Comparison of ENCODE assay signal across 8 cellular contexts in the genomic region with DNA sequence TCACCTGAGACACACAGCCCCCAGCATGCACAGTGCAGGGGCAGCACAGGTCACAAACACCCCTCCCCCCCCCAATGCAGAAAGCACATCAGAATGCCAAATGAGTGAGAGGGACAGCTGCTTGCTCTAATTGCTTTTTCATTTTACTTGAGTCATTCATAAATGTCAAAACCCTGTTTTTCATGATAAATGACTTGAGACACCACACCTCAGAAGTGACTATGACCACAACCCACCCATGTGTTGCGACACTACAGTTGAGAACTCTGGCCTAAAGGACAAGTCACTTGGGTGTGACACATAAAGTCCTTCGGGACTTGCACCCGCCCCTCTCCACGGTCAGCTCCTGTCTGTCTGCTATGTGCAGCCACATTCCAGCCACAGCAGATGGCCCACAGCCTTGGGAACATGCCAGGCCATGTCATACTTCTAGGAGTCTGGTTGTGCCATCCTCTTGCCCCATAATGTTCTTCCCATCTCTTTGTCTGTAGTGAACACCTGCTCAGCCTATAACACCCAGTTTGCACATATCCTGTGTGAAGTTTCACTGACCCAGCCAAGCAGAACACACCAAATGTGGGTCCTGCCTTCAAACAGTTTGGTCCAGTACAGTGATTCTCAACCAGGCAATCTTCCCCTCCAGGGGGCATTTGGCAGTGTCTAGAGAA. TPM values are rescaled to one million over a fixed set of nuclear protein-coding genes. Genes with fewer than 3 reads are reported as not detected.
A peak's percentile ranks its signal among the peaks of the same experiment; 100 is the strongest.
DNase-seq lines count a peak whose midpoint lies in the region; ATAC-seq, FAIRE-seq and TF ChIP-seq lines count a peak whose summit lies in the region.

No MANE protein-coding gene starts in this region.

- H3K4ac ChIP-seq in H1 (replicated peaks; ENCODE audit: insufficient read length, low read depth, low read length): no peak overlapping the region

- 94% methylated on average over 4 of the region's 4 CpGs; no CpG with 5 or more reads in 1 of the 2 experiments for whole genome bisulfite sequencing in H1 (ENCODE audit: extremely low coverage in 1 of 2, insufficient coverage in 1 of 2, insufficient read length in 1 of 2, insufficient replicate concordance in 2 of 2, low coverage in 1 of 2, low lambda C conversion rate in 2 of 2, missing lambda C conversion rate in 1 of 2), 2 experiments

- H2AK5ac ChIP-seq in H1 (ENCODE audit: low read depth, low read length): no peak overlapping the region

- no peak overlapping the region for H4K5ac ChIP-seq in H1 (ENCODE audit: insufficient read length, low read depth, low read length)

- POLR2A ChIA-PET in H1 (lab: Charles Lee; ENCODE audit: partially characterized antibody): interaction anchor here (0.5 kb wide), 1 partner anchor 35 kb away, joined by 3 read pairs; no protein-coding TSS in a partner anchor

- no peak overlapping the region for H4K91ac ChIP-seq in H1 (replicated peaks; ENCODE audit: insufficient read length, low read length)

- H4K8ac ChIP-seq in H1 (ENCODE audit: extremely low read depth, insufficient read depth, low read length): no peak overlapping the region

- H3K27ac ChIP-seq in H1 (ENCODE audit: low read depth, low read length): 0 out of 2 replicates have a peak overlapping the region, but pooled peaks have one; percentile 7

- no peak for TF ChIP-seq EP300 in H1 (IDR thresholded peaks at IDR 0.05; ENCODE audit: borderline replicate concordance in 1 of 2, low read depth in 2 of 2, low read length in 2 of 2)

- no peak overlapping the region for H2BK15ac ChIP-seq in H1 (ENCODE audit: low read length)

- no peak overlapping the region for H2BK12ac ChIP-seq in H1 (ENCODE audit: low read depth, low read length)

- peaks cover 28% of the 10 kb centered on the region for H3K4me1 Mint-ChIP-seq in CD14-positive monocyte
- H3K4me1 Mint-ChIP-seq in progenitor cell of endocrine pancreas (ENCODE audit: low read depth): peaks cover 12% of the 10 kb centered on the region
- H3K4me1 Mint-ChIP-seq in nephron progenitor cell: peaks cover 13% of the 10 kb centered on the region

- no peak overlapping the region for H3K18ac ChIP-seq in H1 (ENCODE audit: extremely low read depth, low read length)

- H2AFZ ChIP-seq in H1 (ENCODE audit: low read length): no peak overlapping the region

- H3K4me1 ChIP-seq in H1 (replicated peaks in 1 of 4; ENCODE audit: control insufficient read depth in 3 of 4, insufficient read depth in 4 of 4, low read length in 3 of 4): peaks cover 2 to 5% (median 4%) of the 10 kb centered on the region in 4 experiments; a peak in 6 of 7 replicates

- H3K4me3 Mint-ChIP-seq in CD14-positive monocyte (peak overlapping the region; percentile 13 to 72), progenitor cell of endocrine pancreas (ENCODE audit: low read depth) (no peak overlapping the region), nephron progenitor cell (no peak overlapping the region)

- no peaks in the 10 kb centered on the region for H4K20me1 ChIP-seq in H1 (replicated peaks in 1 of 2; ENCODE audit: control insufficient read depth in 1 of 2, insufficient read depth in 2 of 2, low read length in 2 of 2)

- H3K27me3 ChIP-seq in H1 (replicated peaks in 1 of 4; ENCODE audit: control insufficient read depth in 3 of 4, extremely low read depth in 1 of 4, insufficient read depth in 3 of 4, low read length in 3 of 4): no peaks in the 10 kb centered on the region

- no peaks in the 10 kb centered on the region for H3K79me2 ChIP-seq in H1 (ENCODE audit: control insufficient read depth in 1 of 2, insufficient read depth in 2 of 2, low read length in 2 of 2)

- no peak overlapping the region for H3K56ac ChIP-seq in H1 (replicated peaks; ENCODE audit: insufficient read length, low read depth, low read length)

- no peak overlapping the region for H3K9ac ChIP-seq in H1 (replicated peaks in 1 of 4; ENCODE audit: extremely low read depth in 1 of 4, low read depth in 3 of 4, low read length in 3 of 4)

- no peak overlapping the region for H2BK120ac ChIP-seq in H1 (replicated peaks; ENCODE audit: low read depth, low read length)

- no peaks in the 10 kb centered on the region for H3K27me3 Mint-ChIP-seq in CD14-positive monocyte (ENCODE audit: low read depth in 3 of 3)
- H3K27me3 Mint-ChIP-seq in progenitor cell of endocrine pancreas: no peaks in the 10 kb centered on the region
- no peaks in the 10 kb centered on the region for H3K27me3 Mint-ChIP-seq in nephron progenitor cell (ENCODE audit: low read depth, poor library complexity)

- peaks cover 3 to 7% of the 10 kb centered on the region in 2 donors for H3K36me3 Mint-ChIP-seq in CD14-positive monocyte
- peaks cover 1% of the 10 kb centered on the region for H3K36me3 Mint-ChIP-seq in progenitor cell of endocrine pancreas (ENCODE audit: insufficient read depth)
- H3K36me3 Mint-ChIP-seq in nephron progenitor cell (ENCODE audit: low read depth): peaks cover 22% of the 10 kb centered on the region

- H2BK20ac ChIP-seq in H1 (ENCODE audit: low read length): no peak overlapping the region

- no peaks in the 10 kb centered on the region for H3K23me2 ChIP-seq in H1 (ENCODE audit: low read depth, low read length)

- no peak overlapping the region for H3K23ac ChIP-seq in H1 (ENCODE audit: insufficient read length)

- no peak overlapping the region for H3K14ac ChIP-seq in H1 (ENCODE audit: insufficient read length)

- no peak for TF ChIP-seq CTCF in CD14-positive monocyte (IDR thresholded peaks at IDR 0.05)
- TF ChIP-seq CTCF in H1 (IDR thresholded peaks at IDR 0.05; ENCODE audit: control extremely low read depth in 1 of 3, insufficient read depth in 1 of 3, low read depth in 1 of 3, low read length in 3 of 3): no peak
- no peak for TF ChIP-seq CTCF in progenitor cell of endocrine pancreas (IDR thresholded peaks at IDR 0.05; ENCODE audit: unreplicated experiment)
- TF ChIP-seq CTCF in nephron progenitor cell (IDR thresholded peaks at IDR 0.05): no peak

- no peak overlapping the region for H3K4me2 ChIP-seq in H1 (ENCODE audit: insufficient read depth in 1 of 2, low read depth in 2 of 2, low read length in 2 of 2)

- no peaks in the 10 kb centered on the region for H3K79me1 ChIP-seq in H1 (ENCODE audit: low read depth, low read length)

- H3K27ac Mint-ChIP-seq in CD14-positive monocyte (peak overlapping the region; percentile 93 to 99 (median 96)), progenitor cell of endocrine pancreas (peak overlapping the region; percentile 32), nephron progenitor cell (no peak overlapping the region)

- no peak for TF ChIP-seq RAD21 in H1 (IDR thresholded peaks at IDR 0.05 in 1 of 2, conservative IDR thresholded peaks at IDR 0.05 in 1 of 2; ENCODE audit: low read depth in 2 of 2, low read length in 2 of 2)

- DNase-seq in CD14-positive monocyte (ENCODE audit: low spot score) (peak; percentile 96), NCI-H69 (lab: John Stamatoyannopoulos, UW) (peak; percentile 93), H1 (ENCODE audit: low read depth in 1 of 2, low spot score in 2 of 2) (peak in 1 of 2 experiments; percentile 28), progenitor cell of endocrine pancreas (ENCODE audit: low spot score, unreplicated experiment) (no peak), nephron progenitor cell (no peak), hippocampal formation (lab: John Stamatoyannopoulos, UW) (no peak)

- no peaks in the 10 kb centered on the region for H3K9me3 ChIP-seq in H1 (ENCODE audit: insufficient read depth in 2 of 2, low read depth in 1 of 2, low read length in 1 of 2)

- ATAC-seq in GM19025 (IDR thresholded peaks at IDR 0.05; ENCODE audit: low read depth, unreplicated experiment): peak; percentile 90
- ATAC-seq in HG03060 (IDR thresholded peaks at IDR 0.05; ENCODE audit: low read depth, unreplicated experiment): peak; percentile 79

- CTCF ChIA-PET in H1 (lab: Charles Lee; ENCODE audit: partially characterized antibody): interaction anchor here (0.6 to 1.1 kb wide), 2 partner anchors 82 to 417 kb away, joined by 3 to 4 read pairs; no protein-coding TSS in a partner anchor

- intact Hi-C loops in CD14-positive monocyte (cut with micrococcal nuclease): loop anchor here (10.0 kb wide), 2 partner anchors 168 to 188 kb away; no protein-coding TSS in a partner anchor

- H3K9me3 Mint-ChIP-seq in CD14-positive monocyte (peaks cover 0 to 6% (median 0%) of the 10 kb centered on the region in 7 donors), progenitor cell of endocrine pancreas (ENCODE audit: low read depth) (no peaks in the 10 kb centered on the region), nephron progenitor cell (peaks cover 18% of the 10 kb centered on the region)

- H3K36me3 ChIP-seq in H1 (ENCODE audit: control insufficient read depth in 2 of 4, insufficient read depth in 4 of 4, low read length in 3 of 4): no peaks in the 10 kb centered on the region

- no peak overlapping the region for H3K4me3 ChIP-seq in H1 (ENCODE audit: extremely low read depth in 1 of 4, insufficient read depth in 2 of 4, low read depth in 3 of 4, low read length in 4 of 4)

- no peak for FAIRE-seq in H1 (lab: Jason Lieb, UNC)

- H2BK5ac ChIP-seq in H1 (ENCODE audit: low read depth, low read length): no peak overlapping the region

- no peak for TF ChIP-seq POLR2A in H1 (IDR thresholded peaks at IDR 0.05; ENCODE audit: control extremely low read depth in 1 of 2, low read depth in 2 of 2, low read length in 2 of 2)

TF ChIP-seq in H1, 55 proteins besides CTCF, POLR2A, EP300 and RAD21 (continues in another document):
- TF ChIP-seq POLR2AphosphoS5 (IDR thresholded peaks at IDR 0.05; ENCODE audit: low read depth, low read length) (no peak), CBX5 (IDR thresholded peaks at IDR 0.05; ENCODE audit: low read depth, low read length) (no peak)
- TF ChIP-seq, protein P1, sequence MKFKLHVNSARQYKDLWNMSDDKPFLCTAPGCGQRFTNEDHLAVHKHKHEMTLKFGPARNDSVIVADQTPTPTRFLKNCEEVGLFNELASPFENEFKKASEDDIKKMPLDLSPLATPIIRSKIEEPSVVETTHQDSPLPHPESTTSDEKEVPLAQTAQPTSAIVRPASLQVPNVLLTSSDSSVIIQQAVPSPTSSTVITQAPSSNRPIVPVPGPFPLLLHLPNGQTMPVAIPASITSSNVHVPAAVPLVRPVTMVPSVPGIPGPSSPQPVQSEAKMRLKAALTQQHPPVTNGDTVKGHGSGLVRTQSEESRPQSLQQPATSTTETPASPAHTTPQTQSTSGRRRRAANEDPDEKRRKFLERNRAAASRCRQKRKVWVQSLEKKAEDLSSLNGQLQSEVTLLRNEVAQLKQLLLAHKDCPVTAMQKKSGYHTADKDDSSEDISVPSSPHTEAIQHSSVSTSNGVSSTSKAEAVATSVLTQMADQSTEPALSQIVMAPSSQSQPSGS (IDR thresholded peaks at IDR 0.05; ENCODE audit: low read length): no peak

RNA-seq across cellular contexts. Expression of gene RIOK3, which starts 30.2 kb away (rescaled TPM):
- polyA plus RNA-seq in CD14-positive monocyte: 10 to 100 TPM; 50.9 to 62.2 TPM
- total RNA-seq in H1 (2021; fragmentation: NEBNext Ultra II Directional; extraction: Animal tissue kit (Norgen Biotek cat#: 25700)): 17.6 and 24.3 TPM in 2 replicates
- 5.8 and 7.5 TPM in 2 replicates for polyA plus RNA-seq in H1 (2011; rRNA removed)
- polyA plus RNA-seq in H1 (2011; cell fraction: cytosol; rRNA removed): 9.9 TPM
- 10.9 TPM for polyA plus RNA-seq in H1 (2011; cell fraction: nucleus; rRNA removed)
- 14.3 to 27.4 TPM (median 16.7 TPM) in 4 replicates for polyA plus RNA-seq in H1 (2012, experiment 1 of 2)
- 1.3 TPM for polyA plus RNA-seq in H1 (2012, experiment 2 of 2)
- polyA plus RNA-seq in H1 (2013, experiment 1 of 2): 14.3 TPM
- polyA plus RNA-seq in H1 (2013, experiment 2 of 2): 13.3 TPM
- polyA minus RNA-seq in H1 (2011; rRNA and poly(A)+ RNA removed): 12.5 and 13.0 TPM in 2 replicates
- 15.8 TPM for polyA minus RNA-seq in H1 (2011; cell fraction: cytosol; rRNA and poly(A)+ RNA removed)
- 24.1 TPM for polyA minus RNA-seq in H1 (2011; cell fraction: nucleus; rRNA and poly(A)+ RNA removed)
- total RNA-seq in progenitor cell of endocrine pancreas: 52.7 and 52.8 TPM in 2 replicates

Comparison
In these comparisons a context has a peak if more than half of its experiments do, and no peak if none do; other contexts are left out.
1. DNase-seq: peak in CD14-positive monocyte (single experiment) and NCI-H69 (single experiment); none in progenitor cell of endocrine pancreas (single experiment), nephron progenitor cell (single experiment) and hippocampal formation (0 of 2).
2. H3K4me3 Mint-ChIP-seq: peak in CD14-positive monocyte (2 of 2); none in progenitor cell of endocrine pancreas (single experiment) and nephron progenitor cell (single experiment).